In the genomic region with DNA sequence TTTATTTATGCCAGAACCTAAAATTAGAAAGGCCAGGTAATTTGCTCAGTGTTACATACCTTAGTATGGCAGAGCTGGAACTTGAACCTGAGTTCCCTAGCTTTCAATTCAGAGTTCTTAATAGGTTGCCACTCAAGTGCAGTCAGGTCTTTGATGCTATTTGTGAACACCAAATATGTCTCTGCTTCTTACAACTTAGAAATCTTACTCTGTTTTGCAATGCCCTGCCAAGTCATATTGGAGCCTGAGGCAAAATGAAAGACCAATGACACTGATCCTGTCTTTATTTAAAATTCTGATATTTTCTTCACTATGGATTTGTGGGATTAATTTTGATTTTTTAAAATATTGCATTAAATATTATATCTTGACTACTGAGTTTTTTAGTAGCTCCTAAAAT, we compare ENCODE assay signal across 20 cellular contexts.
DNase-seq lines count a peak whose midpoint lies in the region; ATAC-seq, FAIRE-seq and TF ChIP-seq lines count a peak whose summit lies in the region.
"Had no signal": no experiment of that assay in that cellular context is flagged by ENCODE, and none has a peak within 500 bp of the region (broad histone marks: within the 10 kb centered on the region; RNA-seq: fewer than 3 reads in every experiment).

No MANE protein-coding gene starts in this region.

- H3K27ac ChIP-seq in 22Rv1, result 0 out of 2 replicates have a peak overlapping the region, but pooled peaks have one; percentile 12
- H3K27ac ChIP-seq in Panc1 (ENCODE audit: low read length), result peak overlapping the region; percentile 59; the same call in 1 of the 2 replicates
- no peak overlapping the region for H3K27ac ChIP-seq in keratinocyte (ENCODE audit: control insufficient read depth, insufficient read depth, low read length)
- H3K27ac ChIP-seq in smooth muscle cell (ENCODE audit: low read depth), result peak overlapping the region; percentile 5
- no peak overlapping the region for H3K27ac ChIP-seq in tibial artery
- H3K27ac ChIP-seq: BLaER1 had no signal

- intact Hi-C loops in Panc1 (cut with micrococcal nuclease; ENCODE audit: unreplicated experiment) (no loop called here), tibial artery (cut with DNase I; ENCODE audit: low total_unique reads) (no loop called here)

- no peak overlapping the region for H2AFZ ChIP-seq in keratinocyte (ENCODE audit: control insufficient read depth, low read length)
- no peak overlapping the region for H2AFZ ChIP-seq in smooth muscle cell (ENCODE audit: low read depth)

- POLR2A ChIA-PET in Panc1 (lab: Charles Lee), result no interaction called here

- no TSS peak for BruUV-seq in Panc1 (replicated peaks; lab: Mats Ljungman, UMichigan)

- H3K9ac ChIP-seq in keratinocyte (ENCODE audit: control insufficient read depth, extremely low read depth, insufficient read depth, low read length) (no peak overlapping the region), smooth muscle cell (ENCODE audit: low read depth) (no peak overlapping the region)
- H3K9ac ChIP-seq: BLaER1 had no signal

- in situ Hi-C loops in Panc1 (cut with HindIII; ENCODE audit: low pct_unique_long_range_greater_than_20kb, low sequenced_read_pairs), result no loop called here

- H3K27me3 ChIP-seq in Panc1 (ENCODE audit: control insufficient read depth, insufficient read depth, low read length), result no peaks in the 10 kb centered on the region
- no peaks in the 10 kb centered on the region for H3K27me3 ChIP-seq in keratinocyte (ENCODE audit: control insufficient read depth, extremely low read depth, insufficient read depth, low read length)
- no peaks in the 10 kb centered on the region for H3K27me3 ChIP-seq in smooth muscle cell (ENCODE audit: low read depth)
- H3K27me3 ChIP-seq in tibial artery, result no peaks in the 10 kb centered on the region
- H3K27me3 ChIP-seq: BLaER1 had no signal

- H4K20me1 ChIP-seq in keratinocyte (ENCODE audit: control insufficient read depth, extremely low read depth, insufficient read depth, low read length) (no peaks in the 10 kb centered on the region), smooth muscle cell (ENCODE audit: low read depth) (no peaks in the 10 kb centered on the region)
- H4K20me1 ChIP-seq: BLaER1 had no signal

- TF ChIP-seq CTCF in 22Rv1 (IDR thresholded peaks at IDR 0.05) (no peak), Panc1 (IDR thresholded peaks at IDR 0.05) (no peak), keratinocyte (optimal IDR thresholded peaks at IDR 0.05 in 1 of 3, IDR thresholded peaks at IDR 0.05 in 1 of 3, conservative IDR thresholded peaks at IDR 0.05 in 1 of 3; ENCODE audit: extremely low read depth in 1 of 3, insufficient read depth in 2 of 3, low read length in 3 of 3) (no peak), smooth muscle cell (IDR thresholded peaks at IDR 0.05; ENCODE audit: borderline replicate concordance, insufficient read depth, poor library complexity, severe bottlenecking) (no peak), tibial artery (IDR thresholded peaks at IDR 0.05) (no peak)

- CTCF ChIA-PET in Panc1 (lab: Charles Lee), result no interaction called here

- no peaks in the 10 kb centered on the region for H3F3A ChIP-seq in smooth muscle cell (ENCODE audit: low read depth)

- no peaks in the 10 kb centered on the region for H3K9me3 ChIP-seq in Panc1 (ENCODE audit: control insufficient read depth, insufficient read depth, low read depth, low read length)
- H3K9me3 ChIP-seq in keratinocyte (ENCODE audit: control insufficient read depth, low read depth, low read length), result no peaks in the 10 kb centered on the region
- no peaks in the 10 kb centered on the region for H3K9me3 ChIP-seq in smooth muscle cell (replicated peaks; ENCODE audit: low read depth)
- no peaks in the 10 kb centered on the region for H3K9me3 ChIP-seq in tibial artery
- H3K9me3 ChIP-seq: BLaER1 had no signal

- no peaks in the 10 kb centered on the region for H3K79me2 ChIP-seq in keratinocyte (ENCODE audit: control insufficient read depth, insufficient read depth, low read length)
- H3K79me2 ChIP-seq in smooth muscle cell (ENCODE audit: low read depth), result no peaks in the 10 kb centered on the region

- H3K36me3 ChIP-seq in Panc1 (ENCODE audit: control insufficient read depth, insufficient read depth, low read length) (no peaks in the 10 kb centered on the region), keratinocyte (ENCODE audit: control insufficient read depth in 2 of 2, extremely low read depth in 1 of 2, insufficient read depth in 2 of 2, low read length in 2 of 2) (no peaks in the 10 kb centered on the region), smooth muscle cell (ENCODE audit: low read depth) (no peaks in the 10 kb centered on the region), tibial artery (no peaks in the 10 kb centered on the region)
- H3K36me3 ChIP-seq: BLaER1 had no signal

- FAIRE-seq in keratinocyte (lab: Jason Lieb, UNC), result peak; percentile 23

- H3K4me1 ChIP-seq in Panc1 (ENCODE audit: control insufficient read depth, insufficient read depth, low read length), result peaks cover 1% of the 10 kb centered on the region; the same call in 1 of the 2 replicates
- peaks cover 19% of the 10 kb centered on the region for H3K4me1 ChIP-seq in keratinocyte (ENCODE audit: control insufficient read depth, extremely low read depth, insufficient read depth, low read length)
- peaks cover 11% of the 10 kb centered on the region for H3K4me1 ChIP-seq in smooth muscle cell (ENCODE audit: low read depth)
- H3K4me1 ChIP-seq in tibial artery, result peaks cover 0 to 34% (median 18%) of the 10 kb centered on the region in 4 donors
- H3K4me1 ChIP-seq: BLaER1 had no signal

- H3K4me2 ChIP-seq in keratinocyte (ENCODE audit: control insufficient read depth, extremely low read depth, insufficient read depth, low read depth, low read length), result no peak overlapping the region
- no peak overlapping the region for H3K4me2 ChIP-seq in smooth muscle cell
- H3K4me2 ChIP-seq: BLaER1 had no signal

- DNase-seq in Panc1 (ENCODE audit: low read depth, low spot score), result no peak
- no peak for DNase-seq in keratinocyte (ENCODE audit: low read depth, low spot score)
- DNase-seq in smooth muscle cell (lab: John Stamatoyannopoulos, UW; ENCODE audit: unreplicated experiment), result no peak
- DNase-seq in NCI-H774 (lab: John Stamatoyannopoulos, UW), result no peak
- DNase-seq in NCI-H2081 (lab: John Stamatoyannopoulos, UW), result no peak
- DNase-seq in tibial artery, result no peak
- DNase-seq: CD4-positive, alpha-beta memory T cell; DMS153; GDM1; H9; Kasumi-1; MM.1S; NCI-H1092; NCI-H1436 treated with DMSO at 0.1 percent for 48 hours; NCI-H2029; NCI-H446 treated with DMSO at 0.1 percent for 48 hours; NCI-H69; Right ventricle myocardium superior had no signal

- dilution Hi-C loops in keratinocyte (cut with MboI; ENCODE audit: extremely low pct_ligation_motif_present, low sequenced_read_pairs), result no loop called here

- H3K4me3 ChIP-seq in Panc1 (ENCODE audit: low read depth in 2 of 2, low read length in 2 of 2) (no peak overlapping the region), keratinocyte (ENCODE audit: control insufficient read depth in 2 of 3, extremely low read depth in 1 of 3, insufficient read depth in 2 of 3, low read depth in 1 of 3, low read length in 3 of 3) (no peak overlapping the region), smooth muscle cell (no peak overlapping the region), tibial artery (no peak overlapping the region)
- H3K4me3 ChIP-seq: BLaER1 had no signal

- H3K9me1 ChIP-seq in keratinocyte (ENCODE audit: control insufficient read depth, extremely low read depth, insufficient read depth, low read length), result no peaks in the 10 kb centered on the region

- no peak for ATAC-seq in Panc1

Comparison
In these comparisons a context has a peak if more than half of its experiments do, and no peak if none do; other contexts are left out.
1. H3K27ac ChIP-seq: peak in 22Rv1 (single experiment), Panc1 (single experiment) and smooth muscle cell (single experiment); none in keratinocyte (single experiment) and tibial artery (0 of 2).